In the genomic region with DNA sequence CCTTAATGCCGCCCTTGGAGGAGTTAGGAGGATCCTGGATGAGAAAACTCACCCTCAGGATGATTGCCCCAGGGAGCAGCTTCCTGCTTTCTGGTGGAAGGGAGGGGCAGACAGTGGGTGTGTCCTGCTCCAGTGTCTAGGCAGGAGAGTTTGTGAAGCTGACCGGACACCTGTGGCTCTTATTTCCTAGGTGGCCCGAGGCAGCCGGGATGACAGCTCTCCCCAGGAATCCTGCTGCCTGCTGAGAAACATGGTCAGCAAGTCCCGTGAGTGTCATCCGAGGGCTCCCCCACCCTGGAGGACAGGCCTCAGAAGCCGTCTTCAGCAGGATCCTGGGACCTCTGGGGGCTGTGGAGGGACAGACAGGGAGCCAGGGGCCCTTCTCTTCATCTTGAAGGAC, we compare ENCODE assay signal across 11 cellular contexts. TPM values are rescaled to one million over a fixed set of nuclear protein-coding genes. Genes with fewer than 3 reads are reported as not detected.
A peak's percentile ranks its signal among the peaks of the same experiment; 100 is the strongest.
DNase-seq lines count a peak whose midpoint lies in the region; ATAC-seq and TF ChIP-seq lines count a peak whose summit lies in the region.
"Had no signal": no experiment of that assay in that cellular context is flagged by ENCODE, and none has a peak within 500 bp of the region (broad histone marks: within the 10 kb centered on the region; RNA-seq: fewer than 3 reads in every experiment).

No MANE protein-coding gene starts in this region.

- H2AFZ ChIP-seq in PC-3 (ENCODE audit: low read length), result no peak overlapping the region
- no peak overlapping the region for H2AFZ ChIP-seq in smooth muscle cell (ENCODE audit: low read depth)

- intact Hi-C loops in Caco-2 (cut with micrococcal nuclease; ENCODE audit: unreplicated experiment), result no loop called here
- intact Hi-C loops in PC-3 (cut with micrococcal nuclease), result no loop called here

- H3K9me2 ChIP-seq in PC-3 (replicated peaks; ENCODE audit: low read length), result no peaks in the 10 kb centered on the region

- peaks cover 29% of the 10 kb centered on the region for H3K79me2 ChIP-seq in PC-3 (ENCODE audit: low read length)
- H3K79me2 ChIP-seq in smooth muscle cell (ENCODE audit: low read depth), result peaks cover 15% of the 10 kb centered on the region

- H3K4me1 ChIP-seq in Caco-2 (peaks cover 40% of the 10 kb centered on the region), PC-3 (ENCODE audit: insufficient read depth, low read length) (peaks cover 48% of the 10 kb centered on the region), foreskin keratinocyte (peaks cover 25% of the 10 kb centered on the region), smooth muscle cell (ENCODE audit: low read depth) (peaks cover 24% of the 10 kb centered on the region)

- peaks cover 17% of the 10 kb centered on the region for H3K4me1 Mint-ChIP-seq in Caco-2 (ENCODE audit: low read depth, unreplicated experiment)

- BruUV-seq in Caco-2 (replicated peaks; lab: Mats Ljungman, UMichigan) (no TSS peak), PC-3 (replicated peaks; lab: Mats Ljungman, UMichigan) (TSS peak; percentile 15)

- CTCF ChIA-PET in Caco-2 (lab: Charles Lee), result no interaction called here
- CTCF ChIA-PET in PC-3 (lab: Charles Lee), result no interaction called here

- no peaks in the 10 kb centered on the region for H3K27me3 Mint-ChIP-seq in Caco-2 (ENCODE audit: insufficient read depth, unreplicated experiment)
- H3K27me3 Mint-ChIP-seq: activated naive CD8-positive, alpha-beta T cell had no signal

- H3F3A ChIP-seq in PC-3 (ENCODE audit: low read length, unreplicated experiment) (peaks cover 8% of the 10 kb centered on the region), smooth muscle cell (ENCODE audit: low read depth) (no peaks in the 10 kb centered on the region)

- H3K9ac ChIP-seq in PC-3 (ENCODE audit: low read length) (peak overlapping the region; percentile 90), smooth muscle cell (ENCODE audit: low read depth) (peak overlapping the region; percentile 17)

- H3K27me3 ChIP-seq in Caco-2 (replicated peaks; ENCODE audit: control insufficient read depth, insufficient read depth, low read length) (no peaks in the 10 kb centered on the region), PC-3 (ENCODE audit: low read length) (no peaks in the 10 kb centered on the region), foreskin keratinocyte (no peaks in the 10 kb centered on the region), smooth muscle cell (ENCODE audit: low read depth) (no peaks in the 10 kb centered on the region)

- TF ChIP-seq CTCF in Caco-2 (IDR thresholded peaks at IDR 0.05; ENCODE audit: insufficient read depth in 1 of 2, low read depth in 1 of 2, low read length in 1 of 2, severe bottlenecking in 1 of 2, unreplicated experiment in 1 of 2) (no peak), PC-3 (conservative IDR thresholded peaks at IDR 0.05; ENCODE audit: low read depth, low read length) (no peak), foreskin keratinocyte (conservative IDR thresholded peaks at IDR 0.05) (no peak), smooth muscle cell (IDR thresholded peaks at IDR 0.05; ENCODE audit: borderline replicate concordance, insufficient read depth, poor library complexity, severe bottlenecking) (no peak)

- WGBS in smooth muscle cell (ENCODE audit: low lambda C conversion rate), result 92% methylated on average over 7 of the region's 7 CpGs

- H3K36me3 Mint-ChIP-seq in Caco-2 (ENCODE audit: insufficient read depth, unreplicated experiment), result no peaks in the 10 kb centered on the region

- POLR2A ChIA-PET in Caco-2 (lab: Charles Lee), result no interaction called here
- POLR2A ChIA-PET in PC-3 (lab: Charles Lee; ENCODE audit: unreplicated experiment), result interaction anchor here (0.5 kb wide), 1 partner anchor 126 kb away, joined by 3 read pairs; no protein-coding TSS in a partner anchor

- H3K36me3 ChIP-seq in Caco-2 (ENCODE audit: control insufficient read depth, insufficient read depth, low read length) (no peaks in the 10 kb centered on the region; the same call in 1 of the 2 replicates), PC-3 (ENCODE audit: low read depth, low read length) (peaks cover 42% of the 10 kb centered on the region), smooth muscle cell (ENCODE audit: low read depth) (no peaks in the 10 kb centered on the region)

- no peaks in the 10 kb centered on the region for H4K20me1 ChIP-seq in PC-3 (ENCODE audit: low read length)
- H4K20me1 ChIP-seq in smooth muscle cell (ENCODE audit: low read depth), result peaks cover 63% of the 10 kb centered on the region

- peak overlapping the region; percentile 36 for H3K27ac Mint-ChIP-seq in Caco-2 (ENCODE audit: unreplicated experiment)
- H3K27ac Mint-ChIP-seq: activated naive CD8-positive, alpha-beta T cell had no signal

- no peaks in the 10 kb centered on the region for H3K9me3 Mint-ChIP-seq in Caco-2 (ENCODE audit: unreplicated experiment)

- ATAC-seq in PC-3 (peak; percentile 45), foreskin keratinocyte (peak; percentile 50), HG02840 (IDR thresholded peaks at IDR 0.05; ENCODE audit: low FRiP score, unreplicated experiment) (no peak), GM19455 (IDR thresholded peaks at IDR 0.05; ENCODE audit: unreplicated experiment) (no peak)

- DNase-seq in Caco-2 (peak; percentile 41 to 82), PC-3 (peak; percentile 90), foreskin keratinocyte (peak in 1 of 2 donors; percentile 66), smooth muscle cell (lab: John Stamatoyannopoulos, UW; ENCODE audit: unreplicated experiment) (no peak)
- no peak for DNase-seq in activated naive CD4-positive, alpha-beta T cell (lab: John Stamatoyannopoulos, UW)
- no peak for DNase-seq in stimulated activated CD4-positive, alpha-beta T cell treated with anti-CD3 and anti-CD28 coated beads, Interleukin-4, amount 100 ng/mL, for 1 hour
- DNase-seq: activated CD4-positive, alpha-beta T cell treated with anti-CD3 and anti-CD28 coated beads for 1 hour; NCI-H82 had no signal

- H3K9me3 ChIP-seq in Caco-2 (no peaks in the 10 kb centered on the region), PC-3 (ENCODE audit: low read length) (no peaks in the 10 kb centered on the region), smooth muscle cell (replicated peaks; ENCODE audit: low read depth) (no peaks in the 10 kb centered on the region)

- no peak overlapping the region for H3K4me3 Mint-ChIP-seq in Caco-2 (ENCODE audit: unreplicated experiment)
- H3K4me3 Mint-ChIP-seq: activated naive CD8-positive, alpha-beta T cell had no signal

- H3K4me2 ChIP-seq in PC-3 (ENCODE audit: low read length) (peak overlapping the region; percentile 81), smooth muscle cell (no peak overlapping the region)

- H3K27ac ChIP-seq in PC-3 (ENCODE audit: low read length) (peak overlapping the region; percentile 99), foreskin keratinocyte (peak overlapping the region; percentile 82), smooth muscle cell (ENCODE audit: low read depth) (peak overlapping the region; percentile 35)

- no peak overlapping the region for H3K4me3 ChIP-seq in Caco-2 (ENCODE audit: low read depth, low read length)
- peak overlapping the region; percentile 46 for H3K4me3 ChIP-seq in PC-3 (ENCODE audit: low read length)
- no peak overlapping the region for H3K4me3 ChIP-seq in smooth muscle cell

RNA-seq across cellular contexts. Expression of a gene that starts 50.4 kb away (rescaled TPM):
- 11.2 and 11.5 TPM in 2 replicates for total RNA-seq in Caco-2 (2022)
- total RNA-seq in PC-3 (2014; rRNA removed), result 126 and 148 TPM in 2 replicates
- total RNA-seq in foreskin keratinocyte, result 35.0 and 36.1 TPM in 2 replicates
- 47.7 and 50.5 TPM in 2 replicates for polyA plus RNA-seq in foreskin keratinocyte
- total RNA-seq in smooth muscle cell, result 36.5 and 60.3 TPM in 2 replicates
- polyA plus RNA-seq in smooth muscle cell, result 58.5 and 60.9 TPM in 2 replicates

Comparison
In these comparisons a context has a peak if more than half of its experiments do, and no peak if none do; other contexts are left out.
1. DNase-seq: peak in Caco-2 (2 of 2) and PC-3 (single experiment); none in smooth muscle cell (single experiment), activated naive CD4-positive, alpha-beta T cell (0 of 4) and stimulated activated CD4-positive, alpha-beta T cell treated with anti-CD3 and anti-CD28 coated beads, Interleukin-4, amount 100 ng/mL, for 1 hour (single experiment).
2. ATAC-seq: peak in PC-3 (single experiment) and foreskin keratinocyte (single experiment); none in HG02840 (single experiment) and GM19455 (single experiment).
3. H3K27ac ChIP-seq: peak in every context shown above with its lines; median percentile 99 in PC-3; 82 in foreskin keratinocyte; 35 in smooth muscle cell.